In genomic region chr10:124053971-124054370, GRCh38 we compare ENCODE assay signal across 18 cellular contexts. TPM values are rescaled to one million over a fixed set of nuclear protein-coding genes. Genes with fewer than 3 reads are reported as not detected.
DNase-seq lines count a peak whose midpoint lies in the region; ATAC-seq and TF ChIP-seq lines count a peak whose summit lies in the region.
"Had no signal": no experiment of that assay in that cellular context is flagged by ENCODE, and none has a peak within 500 bp of the region (broad histone marks: within the 10 kb centered on the region; RNA-seq: fewer than 3 reads in every experiment).

No MANE protein-coding gene starts in this region.

- H3K9me3 ChIP-seq in BLaER1 treated with 17β-estradiol and CSF1 and Interleukin-3, amounts not matched to agents 10 nM and 100 nM (replicated peaks in 1 of 11) = peaks cover 0 to 20% (median 0%) of the 10 kb centered on the region in 11 experiments; a peak in 10 of 22 replicates
- H3K9me3 ChIP-seq in MM.1S (replicated peaks; ENCODE audit: insufficient read depth, low read length) = no peaks in the 10 kb centered on the region
- H3K9me3 ChIP-seq: heart left ventricle, pancreas, SJSA1 had no signal

- peak; percentile 15 for DNase-seq in HK-2 (ENCODE audit: unreplicated experiment)
- DNase-seq in WTC11 (ENCODE audit: low spot score) = no peak
- peak; percentile 31 to 62 for DNase-seq in lung microvascular endothelial cell (ENCODE audit: low read depth in 2 of 2)
- DNase-seq in GM10266 (ENCODE audit: extremely low spot score) = no peak
- DNase-seq in MV-4-11 (lab: John Stamatoyannopoulos, UW) = no peak
- no peak for DNase-seq in MM.1S
- no peak for DNase-seq in activated naive CD4-positive, alpha-beta T cell treated with anti-CD3 and anti-CD28 coated beads, Interleukin-2, amount 10 ng/mL, durations not matched to agents 7 days and 5 days
- DNase-seq: activated CD4-positive, alpha-beta T cell treated with anti-CD3 and anti-CD28 coated beads, Interleukin-2, amount 50 U/mL, for 4 hours; activated T-cell treated with anti-CD3 and anti-CD28 coated beads, Interleukin-2, amount 50 U/mL, for 24 hours; AML-193; DMS79 treated with DMSO at 0.1 percent for 48 hours; heart left ventricle; kidney; stimulated activated naive CD8-positive, alpha-beta T cell treated with anti-CD3 and anti-CD28 coated beads, Interleukin-15, amount 100 ng/mL, for 72 hours; T1000 had no signal

- H3K79me2 ChIP-seq in MM.1S (ENCODE audit: low read length) = peaks cover 100% of the 10 kb centered on the region

- H3K27ac Mint-ChIP-seq in WTC11 = peak overlapping the region; percentile 92
- H3K27ac Mint-ChIP-seq in activated naive CD4-positive, alpha-beta T cell treated with anti-CD3 and anti-CD28 coated beads, Interleukin-2, amount 10 ng/mL, durations not matched to agents 7 days and 5 days = no peak overlapping the region
- H3K27ac Mint-ChIP-seq: activated T-cell treated with anti-CD3 and anti-CD28 coated beads, Interleukin-2, amount 50 U/mL, for 24 hours; stimulated activated naive CD8-positive, alpha-beta T cell treated with anti-CD3 and anti-CD28 coated beads, Interleukin-15, amount 100 ng/mL, for 72 hours had no signal

- CTCF ChIA-PET in WTC11 (lab: Charles Lee) = interaction anchor here (0.7 to 1.4 kb wide), 2 partner anchors 58 to 60 kb away, joined by 3 to 4 read pairs; no protein-coding TSS in a partner anchor
- CTCF ChIA-PET in activated naive CD4-positive, alpha-beta T cell treated with anti-CD3 and anti-CD28 coated beads, Interleukin-2, amount 10 ng/mL, durations not matched to agents 7 days and 5 days (lab: Charles Lee) = interaction anchor here (1.2 kb wide), 1 partner anchor 9 kb away, joined by 3 read pairs; no protein-coding TSS in a partner anchor

- peaks cover 60 to 93% (median 83%) of the 10 kb centered on the region in 11 experiments for H3K36me3 ChIP-seq in BLaER1 treated with 17β-estradiol and CSF1 and Interleukin-3, amounts not matched to agents 10 nM and 100 nM
- H3K36me3 ChIP-seq in MM.1S (replicated peaks; ENCODE audit: insufficient read depth, low read length) = 0 out of 2 replicates have a peak, but pooled peaks cover 12% of the 10 kb centered on the region
- H3K36me3 ChIP-seq: heart left ventricle, pancreas, SJSA1 had no signal

- POLR2A ChIA-PET in WTC11 (lab: Charles Lee) = no interaction called here

- peak; percentile 53 for ATAC-seq in WTC11
- ATAC-seq: heart left ventricle; pancreas; stimulated activated naive CD8-positive, alpha-beta T cell treated with anti-CD3 and anti-CD28 coated beads, Interleukin-15, amount 100 ng/mL, for 72 hours had no signal

- TF ChIP-seq CTCF in WTC11 (IDR thresholded peaks at IDR 0.05) = no peak
- TF ChIP-seq CTCF in GM10266 (IDR thresholded peaks at IDR 0.05; ENCODE audit: control insufficient read depth, insufficient read depth, low read depth, missing control alignments) = no peak
- no peak for TF ChIP-seq CTCF in MM.1S (IDR thresholded peaks at IDR 0.05; ENCODE audit: low read length)

- peak overlapping the region in 9 of 11 experiments; percentile 3 to 64 (median 56); a peak in 17 of 22 replicates for H3K27ac ChIP-seq in BLaER1 treated with 17β-estradiol and CSF1 and Interleukin-3, amounts not matched to agents 10 nM and 100 nM
- no peak overlapping the region for H3K27ac ChIP-seq in MM.1S (ENCODE audit: low read length)
- H3K27ac ChIP-seq: heart left ventricle, pancreas, SJSA1 had no signal

- H3K4me1 Mint-ChIP-seq in WTC11 = peaks cover 29% of the 10 kb centered on the region
- H3K4me1 Mint-ChIP-seq in activated naive CD4-positive, alpha-beta T cell treated with anti-CD3 and anti-CD28 coated beads, Interleukin-2, amount 10 ng/mL, durations not matched to agents 7 days and 5 days = no peaks in the 10 kb centered on the region
- H3K4me1 Mint-ChIP-seq: stimulated activated naive CD8-positive, alpha-beta T cell treated with anti-CD3 and anti-CD28 coated beads, Interleukin-15, amount 100 ng/mL, for 72 hours had no signal

- H3K4me3 ChIP-seq in BLaER1 treated with 17β-estradiol and CSF1 and Interleukin-3, amounts not matched to agents 10 nM and 100 nM = peak overlapping the region in 6 of 10 experiments; percentile 3 to 27 (median 14); a peak in 4 of 20 replicates
- H3K4me3 ChIP-seq in MM.1S (ENCODE audit: low read length) = no peak overlapping the region
- H3K4me3 ChIP-seq: heart left ventricle, pancreas, SJSA1 had no signal

- H3K9me2 ChIP-seq in MM.1S (replicated peaks; ENCODE audit: insufficient read depth, low read length) = no peaks in the 10 kb centered on the region

- H3K4me2 ChIP-seq in BLaER1 treated with 17β-estradiol and CSF1 and Interleukin-3, amounts not matched to agents 10 nM and 100 nM = peak overlapping the region; percentile 45 to 87 (median 73)
- no peak overlapping the region for H3K4me2 ChIP-seq in MM.1S (ENCODE audit: low read depth, low read length)

- H4K20me1 ChIP-seq in BLaER1 treated with 17β-estradiol and CSF1 and Interleukin-3, amounts not matched to agents 10 nM and 100 nM = peaks cover 23 to 100% (median 80%) of the 10 kb centered on the region in 11 experiments; a peak in 19 of 22 replicates
- peaks cover 8% of the 10 kb centered on the region; the same call in 1 of the 2 replicates for H4K20me1 ChIP-seq in MM.1S (ENCODE audit: insufficient read depth, low read length)

- no peak overlapping the region for H2AFZ ChIP-seq in MM.1S (ENCODE audit: low read length)

- no peak overlapping the region for H3K4me3 Mint-ChIP-seq in WTC11
- no peak overlapping the region for H3K4me3 Mint-ChIP-seq in activated naive CD4-positive, alpha-beta T cell treated with anti-CD3 and anti-CD28 coated beads, Interleukin-2, amount 10 ng/mL, durations not matched to agents 7 days and 5 days
- H3K4me3 Mint-ChIP-seq: activated T-cell treated with anti-CD3 and anti-CD28 coated beads, Interleukin-2, amount 50 U/mL, for 24 hours; stimulated activated naive CD8-positive, alpha-beta T cell treated with anti-CD3 and anti-CD28 coated beads, Interleukin-15, amount 100 ng/mL, for 72 hours had no signal

- H3F3A ChIP-seq in MM.1S (ENCODE audit: insufficient read depth, low read length) = 0 out of 2 replicates have a peak, but pooled peaks cover under 1% of the 10 kb centered on the region

- peaks cover 87 to 100% (median 98%) of the 10 kb centered on the region in 10 experiments for H3K4me1 ChIP-seq in BLaER1 treated with 17β-estradiol and CSF1 and Interleukin-3, amounts not matched to agents 10 nM and 100 nM
- peaks cover 11% of the 10 kb centered on the region; the same call in 1 of the 2 replicates for H3K4me1 ChIP-seq in MM.1S (ENCODE audit: low read length)
- H3K4me1 ChIP-seq: pancreas, SJSA1 had no signal

- no peaks in the 10 kb centered on the region for H3K9me3 Mint-ChIP-seq in WTC11
- H3K9me3 Mint-ChIP-seq in activated naive CD4-positive, alpha-beta T cell treated with anti-CD3 and anti-CD28 coated beads, Interleukin-2, amount 10 ng/mL, durations not matched to agents 7 days and 5 days = no peaks in the 10 kb centered on the region
- H3K9me3 Mint-ChIP-seq: activated T-cell treated with anti-CD3 and anti-CD28 coated beads, Interleukin-2, amount 50 U/mL, for 24 hours; stimulated activated naive CD8-positive, alpha-beta T cell treated with anti-CD3 and anti-CD28 coated beads, Interleukin-15, amount 100 ng/mL, for 72 hours had no signal

- peak overlapping the region in 8 of 11 experiments; percentile 9 to 41 (median 22); a peak in 8 of 22 replicates for H3K9ac ChIP-seq in BLaER1 treated with 17β-estradiol and CSF1 and Interleukin-3, amounts not matched to agents 10 nM and 100 nM
- H3K9ac ChIP-seq in MM.1S (ENCODE audit: low read length) = no peak overlapping the region

- H3K27me3 Mint-ChIP-seq in WTC11 (ENCODE audit: low read depth) = no peaks in the 10 kb centered on the region
- peaks cover 31% of the 10 kb centered on the region for H3K27me3 Mint-ChIP-seq in activated naive CD4-positive, alpha-beta T cell treated with anti-CD3 and anti-CD28 coated beads, Interleukin-2, amount 10 ng/mL, durations not matched to agents 7 days and 5 days
- H3K27me3 Mint-ChIP-seq: activated T-cell treated with anti-CD3 and anti-CD28 coated beads, Interleukin-2, amount 50 U/mL, for 24 hours; stimulated activated naive CD8-positive, alpha-beta T cell treated with anti-CD3 and anti-CD28 coated beads, Interleukin-15, amount 100 ng/mL, for 72 hours had no signal

- H3K27me3 ChIP-seq in BLaER1 treated with 17β-estradiol and CSF1 and Interleukin-3, amounts not matched to agents 10 nM and 100 nM = no peaks in the 10 kb centered on the region
- no peaks in the 10 kb centered on the region for H3K27me3 ChIP-seq in MM.1S (replicated peaks; ENCODE audit: insufficient read depth, low read length)
- H3K27me3 ChIP-seq: heart left ventricle, pancreas, SJSA1 had no signal

- H3K36me3 Mint-ChIP-seq in WTC11 = no peaks in the 10 kb centered on the region
- no peaks in the 10 kb centered on the region for H3K36me3 Mint-ChIP-seq in activated naive CD4-positive, alpha-beta T cell treated with anti-CD3 and anti-CD28 coated beads, Interleukin-2, amount 10 ng/mL, durations not matched to agents 7 days and 5 days

TF ChIP-seq in WTC11, 78 proteins besides CTCF, POLR2A, EP300 and RAD21 (continues in another document):
- TF ChIP-seq TEAD1 (CRISPR knock-in tag; IDR thresholded peaks at IDR 0.05) (no peak), ETV6 (CRISPR knock-in tag; IDR thresholded peaks at IDR 0.05) (peak; percentile 85)

RNA-seq across cellular contexts. Expression of gene CHST15, which starts 39.4 kb away (rescaled TPM):
- total RNA-seq in WTC11 (2021) = 7.9 to 10.7 TPM (median 9.1 TPM) in 3 replicates
- total RNA-seq in lung microvascular endothelial cell = 60.1 and 105 TPM in 2 replicates

Comparison
In these comparisons a context has a peak if more than half of its experiments do, and no peak if none do; other contexts are left out.
1. DNase-seq: peak in HK-2 (single experiment) and lung microvascular endothelial cell (2 of 2); none in WTC11 (single experiment), GM10266 (single experiment), MV-4-11 (single experiment), MM.1S (single experiment) and activated naive CD4-positive, alpha-beta T cell treated with anti-CD3 and anti-CD28 coated beads, Interleukin-2, amount 10 ng/mL, durations not matched to agents 7 days and 5 days (single experiment).